13 cellular contexts compared by ENCODE assay signal in genomic region chr14:72513346-72513745, GRCh38.
"Had no signal": no experiment of that assay in that cellular context is flagged by ENCODE, and none has a peak within 500 bp of the region (broad histone marks: within the 10 kb centered on the region; RNA-seq: fewer than 3 reads in every experiment).

No MANE protein-coding gene starts in this region.

- H3K27me3 ChIP-seq: brain microvascular endothelial cell, colonic mucosa, heart right ventricle, testis, upper lobe of left lung had no signal

- H3K4me1 ChIP-seq: colonic mucosa, testis had no signal

- H3K27ac ChIP-seq: brain microvascular endothelial cell, colonic mucosa, gastroesophageal sphincter, heart right ventricle, left ventricle myocardium inferior, testis, upper lobe of left lung, VCaP had no signal

- H3K27me3 Mint-ChIP-seq: activated T-helper 17 cell treated with anti-CD3 and anti-CD28 coated beads, Interleukin-2, amount 50 U/mL, for 72 hours had no signal

- H3K4me3 Mint-ChIP-seq: activated T-helper 17 cell treated with anti-CD3 and anti-CD28 coated beads, Interleukin-2, amount 50 U/mL, for 72 hours had no signal

- H3K9me3 ChIP-seq: colonic mucosa, gastroesophageal sphincter, heart right ventricle, left ventricle myocardium inferior, testis, upper lobe of left lung had no signal

- H3K9me3 Mint-ChIP-seq: activated T-helper 17 cell treated with anti-CD3 and anti-CD28 coated beads, Interleukin-2, amount 50 U/mL, for 72 hours had no signal

- H3K36me3 ChIP-seq: brain microvascular endothelial cell, colonic mucosa, gastroesophageal sphincter, heart right ventricle, left ventricle myocardium inferior, upper lobe of left lung had no signal

- H3K4me3 ChIP-seq: colonic mucosa, gastroesophageal sphincter, heart right ventricle, left ventricle myocardium inferior, testis, upper lobe of left lung had no signal

- DNase-seq: activated CD4-positive, CD25-positive, alpha-beta regulatory T cell treated with anti-CD3 and anti-CD28 coated beads, Interleukin-2, amount 50 U/mL, for 72 hours; activated naive CD4-positive, alpha-beta T cell; activated T-cell treated with anti-CD3 and anti-CD28 coated beads, Interleukin-2, amount 50 U/mL, for 1 hour; brain microvascular endothelial cell; central memory CD4-positive, alpha-beta T cell; colonic mucosa; heart right ventricle; left ventricle myocardium inferior; testis; upper lobe of left lung had no signal

- ATAC-seq: activated T-helper 17 cell treated with anti-CD3 and anti-CD28 coated beads, Interleukin-2, amount 50 U/mL, for 72 hours; gastroesophageal sphincter had no signal

- H3K27ac Mint-ChIP-seq: activated T-helper 17 cell treated with anti-CD3 and anti-CD28 coated beads, Interleukin-2, amount 50 U/mL, for 72 hours had no signal
